1 cellular context compared by ENCODE assay signal in the genomic region with DNA sequence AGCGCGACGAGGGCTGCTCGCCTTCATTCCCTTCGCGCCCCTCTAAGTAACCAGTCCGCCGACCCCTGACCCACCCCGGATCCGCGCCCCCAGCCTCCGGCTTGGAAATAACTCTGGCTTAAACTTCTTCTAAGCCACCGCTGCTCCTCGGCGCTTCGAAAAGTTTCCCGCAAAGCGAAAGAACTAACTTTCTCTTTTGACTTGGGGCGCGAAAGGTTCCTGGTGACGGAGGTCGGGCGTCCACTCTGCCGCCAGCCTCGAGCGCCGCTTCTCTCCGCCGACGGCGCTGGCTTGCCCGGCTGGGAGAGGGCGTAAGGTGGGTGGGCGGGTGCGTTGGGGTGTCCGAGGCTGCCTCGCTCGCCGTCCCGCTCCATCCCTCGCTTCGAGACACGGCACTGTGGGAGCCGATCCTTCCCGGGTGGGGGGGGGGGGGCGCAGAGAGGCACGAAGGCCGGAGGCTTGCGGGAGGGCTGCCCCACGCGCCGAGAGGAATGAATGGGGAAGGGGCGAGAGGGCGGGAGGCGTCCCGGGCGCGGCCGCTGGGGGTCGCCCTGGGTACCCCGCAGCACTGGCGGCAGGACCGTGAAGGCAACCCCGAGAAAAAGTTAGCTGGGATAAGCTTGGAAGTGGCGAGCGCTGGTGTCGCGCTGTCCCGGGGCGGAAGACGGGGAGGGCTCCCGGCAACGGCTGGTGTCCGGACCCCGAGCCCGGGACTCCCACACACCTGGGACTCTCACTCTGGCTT.
TF ChIP-seq lines count a peak whose summit lies in the region.

No MANE protein-coding gene starts in this region.

TF ChIP-seq in HEK293, 187 proteins besides CTCF, POLR2A, EP300 and RAD21 (continued from another document and continues in another):
- no peak for TF ChIP-seq PRDM2 (tag by site-specific recombination; IDR thresholded peaks at IDR 0.05; ENCODE audit: borderline replicate concordance)
- TF ChIP-seq ZNF514 (tag by site-specific recombination; IDR thresholded peaks at IDR 0.05): no peak
- TF ChIP-seq ZXDB (tag by site-specific recombination; IDR thresholded peaks at IDR 0.05): 0 out of 2 replicates have a peak, but pooled peaks have one; percentile 11
- TF ChIP-seq SP2 (tag by site-specific recombination; IDR thresholded peaks at IDR 0.05): no peak
- no peak for TF ChIP-seq ZNF292 (tag by site-specific recombination; IDR thresholded peaks at IDR 0.05; ENCODE audit: borderline replicate concordance, low read depth)
- TF ChIP-seq ZNF26 (tag by site-specific recombination; IDR thresholded peaks at IDR 0.05): no peak
- TF ChIP-seq ZNF174 (tag by site-specific recombination; IDR thresholded peaks at IDR 0.05): no peak
- TF ChIP-seq ZNF157 (tag by site-specific recombination; IDR thresholded peaks at IDR 0.05): no peak
- no peak for TF ChIP-seq OVOL3 (tag by site-specific recombination; IDR thresholded peaks at IDR 0.05)
- TF ChIP-seq, protein P1, sequence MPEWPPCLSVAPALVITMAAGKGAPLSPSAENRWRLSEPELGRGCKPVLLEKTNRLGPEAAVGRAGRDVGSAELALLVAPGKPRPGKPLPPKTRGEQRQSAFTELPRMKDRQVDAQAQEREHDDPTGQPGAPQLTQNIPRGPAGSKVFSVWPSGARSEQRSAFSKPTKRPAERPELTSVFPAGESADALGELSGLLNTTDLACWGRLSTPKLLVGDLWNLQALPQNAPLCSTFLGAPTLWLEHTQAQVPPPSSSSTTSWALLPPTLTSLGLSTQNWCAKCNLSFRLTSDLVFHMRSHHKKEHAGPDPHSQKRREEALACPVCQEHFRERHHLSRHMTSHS (tag by site-specific recombination; IDR thresholded peaks at IDR 0.05): no peak
- TF ChIP-seq, protein P2, sequence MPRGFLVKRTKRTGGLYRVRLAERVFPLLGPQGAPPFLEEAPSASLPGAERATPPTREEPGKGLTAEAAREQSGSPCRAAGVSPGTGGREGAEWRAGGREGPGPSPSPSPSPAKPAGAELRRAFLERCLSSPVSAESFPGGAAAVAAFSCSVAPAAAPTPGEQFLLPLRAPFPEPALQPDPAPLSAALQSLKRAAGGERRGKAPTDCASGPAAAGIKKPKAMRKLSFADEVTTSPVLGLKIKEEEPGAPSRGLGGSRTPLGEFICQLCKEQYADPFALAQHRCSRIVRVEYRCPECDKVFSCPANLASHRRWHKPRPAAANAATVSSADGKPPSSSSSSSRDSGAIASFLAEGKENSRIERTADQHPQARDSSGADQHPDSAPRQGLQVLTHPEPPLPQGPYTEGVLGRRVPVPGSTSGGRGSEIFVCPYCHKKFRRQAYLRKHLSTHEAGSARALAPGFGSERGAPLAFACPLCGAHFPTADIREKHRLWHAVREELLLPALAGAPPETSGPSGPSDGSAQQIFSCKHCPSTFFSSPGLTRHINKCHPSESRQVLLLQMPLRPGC (tag by site-specific recombination; IDR thresholded peaks at IDR 0.05): no peak
- TF ChIP-seq KLF8 (tag by site-specific recombination; IDR thresholded peaks at IDR 0.05): no peak
- TF ChIP-seq, protein P3, sequence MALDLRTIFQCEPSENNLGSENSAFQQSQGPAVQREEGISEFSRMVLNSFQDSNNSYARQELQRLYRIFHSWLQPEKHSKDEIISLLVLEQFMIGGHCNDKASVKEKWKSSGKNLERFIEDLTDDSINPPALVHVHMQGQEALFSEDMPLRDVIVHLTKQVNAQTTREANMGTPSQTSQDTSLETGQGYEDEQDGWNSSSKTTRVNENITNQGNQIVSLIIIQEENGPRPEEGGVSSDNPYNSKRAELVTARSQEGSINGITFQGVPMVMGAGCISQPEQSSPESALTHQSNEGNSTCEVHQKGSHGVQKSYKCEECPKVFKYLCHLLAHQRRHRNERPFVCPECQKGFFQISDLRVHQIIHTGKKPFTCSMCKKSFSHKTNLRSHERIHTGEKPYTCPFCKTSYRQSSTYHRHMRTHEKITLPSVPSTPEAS (tag by site-specific recombination; IDR thresholded peaks at IDR 0.05): no peak
- no peak for TF ChIP-seq OSR2 (tag by site-specific recombination; IDR thresholded peaks at IDR 0.05)
- TF ChIP-seq ZNF24 (tag by site-specific recombination; IDR thresholded peaks at IDR 0.05): no peak
- TF ChIP-seq ZBTB10 (tag by site-specific recombination; IDR thresholded peaks at IDR 0.05): peak; percentile 61
- no peak for TF ChIP-seq ZFP41 (tag by site-specific recombination; IDR thresholded peaks at IDR 0.05; ENCODE audit: borderline replicate concordance)
- TF ChIP-seq ZNF362 (tag by site-specific recombination; IDR thresholded peaks at IDR 0.05): no peak
- no peak for TF ChIP-seq ZNF549 (tag by site-specific recombination; IDR thresholded peaks at IDR 0.05)
- TF ChIP-seq ZNF626 (tag by site-specific recombination; IDR thresholded peaks at IDR 0.05): no peak
- TF ChIP-seq ZNF768 (tag by site-specific recombination; IDR thresholded peaks at IDR 0.05): no peak
- TF ChIP-seq TSHZ1 (tag by site-specific recombination; IDR thresholded peaks at IDR 0.05; ENCODE audit: borderline replicate concordance): no peak
- TF ChIP-seq BCL11B (tag by site-specific recombination; IDR thresholded peaks at IDR 0.05; ENCODE audit: low read depth): peak; percentile 21; the same call in 1 of the 2 replicates
- TF ChIP-seq, protein P4, sequence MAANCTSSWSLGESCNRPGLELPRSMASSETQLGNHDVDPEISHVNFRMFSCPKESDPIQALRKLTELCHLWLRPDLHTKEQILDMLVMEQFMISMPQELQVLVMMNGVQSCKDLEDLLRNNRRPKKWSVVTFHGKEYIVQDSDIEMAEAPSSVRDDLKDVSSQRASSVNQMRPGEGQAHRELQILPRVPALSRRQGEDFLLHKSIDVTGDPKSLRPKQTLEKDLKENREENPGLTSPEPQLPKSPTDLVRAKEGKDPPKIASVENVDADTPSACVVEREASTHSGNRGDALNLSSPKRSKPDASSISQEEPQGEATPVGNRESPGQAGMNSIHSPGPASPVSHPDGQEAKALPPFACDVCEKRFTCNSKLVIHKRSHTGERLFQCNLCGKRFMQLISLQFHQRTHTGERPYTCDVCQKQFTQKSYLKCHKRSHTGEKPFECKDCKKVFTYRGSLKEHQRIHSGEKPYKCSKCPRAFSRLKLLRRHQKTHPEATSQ (tag by site-specific recombination; IDR thresholded peaks at IDR 0.05): no peak
- no peak for TF ChIP-seq SCRT2 (tag by site-specific recombination; IDR thresholded peaks at IDR 0.05)
- peak; percentile 54 for TF ChIP-seq ZNF76 (tag by site-specific recombination; IDR thresholded peaks at IDR 0.05; ENCODE audit: borderline replicate concordance, low read depth)
- no peak for TF ChIP-seq ZNF510 (tag by site-specific recombination; IDR thresholded peaks at IDR 0.05; ENCODE audit: insufficient replicate concordance)
- TF ChIP-seq YY2 (tag by site-specific recombination; IDR thresholded peaks at IDR 0.05): no peak
